In genomic region chr13:76846363-76846762, GRCh38 we compare ENCODE assay signal across 1 cellular context.
TF ChIP-seq lines count a peak whose summit lies in the region.

No MANE protein-coding gene starts in this region.

TF ChIP-seq in HEK293T, 16 proteins besides CTCF, POLR2A, EP300 and RAD21 (continued from another document):
- TF ChIP-seq PKNOX1 (IDR thresholded peaks at IDR 0.05), result no peak
- no peak for TF ChIP-seq SUZ12 (IDR thresholded peaks at IDR 0.05)
- no peak for TF ChIP-seq ELF4 (IDR thresholded peaks at IDR 0.05)
- no peak for TF ChIP-seq ARNT (IDR thresholded peaks at IDR 0.05)
- TF ChIP-seq LEF1 (IDR thresholded peaks at IDR 0.05; ENCODE audit: borderline replicate concordance), result no peak
- no peak for TF ChIP-seq L3MBTL2 (conservative IDR thresholded peaks at IDR 0.05)
